Comparison of ENCODE assay signal across 15 cellular contexts in genomic region chrX:119240356-119240755, GRCh38. TPM values are rescaled to one million over a fixed set of nuclear protein-coding genes. Genes with fewer than 3 reads are reported as not detected.
DNase-seq lines count a peak whose midpoint lies in the region; ATAC-seq, FAIRE-seq and TF ChIP-seq lines count a peak whose summit lies in the region.
"Had no signal": no experiment of that assay in that cellular context is flagged by ENCODE, and none has a peak within 500 bp of the region (broad histone marks: within the 10 kb centered on the region; RNA-seq: fewer than 3 reads in every experiment).

No MANE protein-coding gene starts in this region.

- H3K36me3 ChIP-seq in suprapubic skin: peaks cover 3% of the 10 kb centered on the region
- H3K36me3 ChIP-seq: thoracic aorta had no signal

- peaks cover 30% of the 10 kb centered on the region for H3K4me1 ChIP-seq in suprapubic skin

- TF ChIP-seq EP300 in suprapubic skin (IDR thresholded peaks at IDR 0.05): no peak

- intact Hi-C loops in left cardiac atrium (cut with DNase I): no loop called here

- WGBS in suprapubic skin: 54% methylated on average over 3 of the region's 3 CpGs

- no peak for TF ChIP-seq CTCF in suprapubic skin (IDR thresholded peaks at IDR 0.05)

- peak; percentile 87 for FAIRE-seq in H54 (lab: Jason Lieb, UNC)
- no peak for FAIRE-seq in frontal cortex (lab: Jason Lieb, UNC)
- FAIRE-seq: GM18507 had no signal

- ATAC-seq in left cardiac atrium: no peak
- ATAC-seq: right cardiac atrium had no signal

- H3K4me3 ChIP-seq in suprapubic skin: no peak overlapping the region
- H3K4me3 ChIP-seq: thoracic aorta had no signal

- H3K27ac ChIP-seq in angular gyrus (ENCODE audit: low read depth, low read length): peak overlapping the region; percentile 29
- H3K27ac ChIP-seq in suprapubic skin: peak overlapping the region; percentile 54

- DNase-seq in H54 (ENCODE audit: insufficient read length, low spot score) (no peak), glomerular visceral epithelial cell (ENCODE audit: extremely low spot score) (peak; percentile 12), suprapubic skin (ENCODE audit: low spot score in 2 of 2) (no peak), frontal cortex (ENCODE audit: low spot score in 2 of 2) (no peak), left cardiac atrium (no peak), Ammon's horn (ENCODE audit: low spot score) (no peak)
- DNase-seq: activated CD8-positive, alpha-beta memory T cell treated with anti-CD3 and anti-CD28 coated beads for 24 hours; activated naive CD8-positive, alpha-beta T cell treated with anti-CD3 and anti-CD28 coated beads for 36 hours; midbrain; NCI-H446; right cardiac atrium; T-helper 9 cell had no signal

- no peaks in the 10 kb centered on the region for H3K9me3 ChIP-seq in suprapubic skin
- H3K9me3 ChIP-seq: thoracic aorta had no signal

- no peak for TF ChIP-seq POLR2A in H54 (IDR thresholded peaks at IDR 0.05; ENCODE audit: low read depth, low read length)
- TF ChIP-seq POLR2A in suprapubic skin (IDR thresholded peaks at IDR 0.05): no peak

- no peaks in the 10 kb centered on the region for H3K27me3 ChIP-seq in suprapubic skin

RNA-seq across cellular contexts. Expression of gene PGRMC1, which starts 4.3 kb away (rescaled TPM):
- total RNA-seq in suprapubic skin: 10 to 100 TPM; 56.8 to 92.7 (median 77.2) TPM
- total RNA-seq in frontal cortex: 260 TPM
- 10 to 100 TPM; 39.7 to 50.2 TPM for total RNA-seq in left cardiac atrium
